In the genomic region with DNA sequence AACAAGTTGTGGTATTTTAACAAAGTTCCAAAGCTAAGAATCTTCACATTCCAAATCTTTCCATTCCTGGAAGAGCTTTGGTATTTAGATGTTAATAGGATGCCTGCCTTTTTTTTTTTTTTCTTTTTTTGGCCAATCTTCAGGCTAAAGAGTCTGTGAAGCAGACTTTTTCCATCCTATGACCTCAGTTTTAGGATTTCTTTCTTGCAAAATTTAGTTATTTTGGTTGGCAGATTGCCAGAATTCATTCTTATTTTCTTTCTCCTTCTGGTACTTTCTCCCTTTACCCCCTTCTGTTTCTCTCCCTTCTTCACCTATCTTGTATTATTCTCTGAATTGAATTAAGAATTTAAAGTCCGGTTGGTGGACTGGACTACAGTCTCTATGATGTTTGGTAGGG, we compare ENCODE assay signal across 2 cellular contexts.
TF ChIP-seq lines count a peak whose summit lies in the region.

No MANE protein-coding gene starts in this region.

TF ChIP-seq in HEK293, 187 proteins besides CTCF, POLR2A, EP300 and RAD21 (continued from another document and continues in another):
- TF ChIP-seq KLF1 (tag by site-specific recombination; IDR thresholded peaks at IDR 0.05): no peak
- TF ChIP-seq ZNF549 (tag by site-specific recombination; IDR thresholded peaks at IDR 0.05): no peak
- no peak for TF ChIP-seq ZNF169 (tag by site-specific recombination; IDR thresholded peaks at IDR 0.05)
- no peak for TF ChIP-seq GLI2 (tag by site-specific recombination; IDR thresholded peaks at IDR 0.05; ENCODE audit: borderline replicate concordance, low read depth)
- no peak for TF ChIP-seq ZEB2 (tag by site-specific recombination; IDR thresholded peaks at IDR 0.05)
- no peak for TF ChIP-seq ZIC2 (tag by site-specific recombination; IDR thresholded peaks at IDR 0.05)
- TF ChIP-seq ZNF664 (tag by site-specific recombination; IDR thresholded peaks at IDR 0.05): no peak
- no peak for TF ChIP-seq ZNF274 (IDR thresholded peaks at IDR 0.05; ENCODE audit: low read length)
- no peak for TF ChIP-seq ZNF274 (tag by site-specific recombination; IDR thresholded peaks at IDR 0.05; ENCODE audit: borderline replicate concordance)
- TF ChIP-seq, protein P1, sequence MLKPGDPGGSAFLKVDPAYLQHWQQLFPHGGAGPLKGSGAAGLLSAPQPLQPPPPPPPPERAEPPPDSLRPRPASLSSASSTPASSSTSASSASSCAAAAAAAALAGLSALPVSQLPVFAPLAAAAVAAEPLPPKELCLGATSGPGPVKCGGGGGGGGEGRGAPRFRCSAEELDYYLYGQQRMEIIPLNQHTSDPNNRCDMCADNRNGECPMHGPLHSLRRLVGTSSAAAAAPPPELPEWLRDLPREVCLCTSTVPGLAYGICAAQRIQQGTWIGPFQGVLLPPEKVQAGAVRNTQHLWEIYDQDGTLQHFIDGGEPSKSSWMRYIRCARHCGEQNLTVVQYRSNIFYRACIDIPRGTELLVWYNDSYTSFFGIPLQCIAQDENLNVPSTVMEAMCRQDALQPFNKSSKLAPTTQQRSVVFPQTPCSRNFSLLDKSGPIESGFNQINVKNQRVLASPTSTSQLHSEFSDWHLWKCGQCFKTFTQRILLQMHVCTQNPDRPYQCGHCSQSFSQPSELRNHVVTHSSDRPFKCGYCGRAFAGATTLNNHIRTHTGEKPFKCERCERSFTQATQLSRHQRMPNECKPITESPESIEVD (tag by site-specific recombination; IDR thresholded peaks at IDR 0.05): peak; percentile 59; the same call in 1 of the 2 replicates
- TF ChIP-seq ZNF670 (tag by site-specific recombination; IDR thresholded peaks at IDR 0.05; ENCODE audit: low read depth): no peak
- TF ChIP-seq ZNF324 (tag by site-specific recombination; IDR thresholded peaks at IDR 0.05): no peak
- no peak for TF ChIP-seq ZFP37 (tag by site-specific recombination; IDR thresholded peaks at IDR 0.05)
- TF ChIP-seq, protein P2, sequence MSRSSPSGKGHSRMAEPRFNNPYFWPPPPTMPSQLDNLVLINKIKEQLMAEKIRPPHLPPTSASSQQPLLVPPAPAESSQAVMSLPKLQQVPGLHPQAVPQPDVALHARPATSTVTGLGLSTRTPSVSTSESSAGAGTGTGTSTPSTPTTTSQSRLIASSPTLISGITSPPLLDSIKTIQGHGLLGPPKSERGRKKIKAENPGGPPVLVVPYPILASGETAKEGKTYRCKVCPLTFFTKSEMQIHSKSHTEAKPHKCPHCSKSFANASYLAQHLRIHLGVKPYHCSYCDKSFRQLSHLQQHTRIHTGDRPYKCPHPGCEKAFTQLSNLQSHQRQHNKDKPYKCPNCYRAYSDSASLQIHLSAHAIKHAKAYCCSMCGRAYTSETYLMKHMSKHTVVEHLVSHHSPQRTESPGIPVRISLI (tag by site-specific recombination; IDR thresholded peaks at IDR 0.05): peak; percentile 74; the same call in 1 of the 2 replicates
- TF ChIP-seq, protein P3, sequence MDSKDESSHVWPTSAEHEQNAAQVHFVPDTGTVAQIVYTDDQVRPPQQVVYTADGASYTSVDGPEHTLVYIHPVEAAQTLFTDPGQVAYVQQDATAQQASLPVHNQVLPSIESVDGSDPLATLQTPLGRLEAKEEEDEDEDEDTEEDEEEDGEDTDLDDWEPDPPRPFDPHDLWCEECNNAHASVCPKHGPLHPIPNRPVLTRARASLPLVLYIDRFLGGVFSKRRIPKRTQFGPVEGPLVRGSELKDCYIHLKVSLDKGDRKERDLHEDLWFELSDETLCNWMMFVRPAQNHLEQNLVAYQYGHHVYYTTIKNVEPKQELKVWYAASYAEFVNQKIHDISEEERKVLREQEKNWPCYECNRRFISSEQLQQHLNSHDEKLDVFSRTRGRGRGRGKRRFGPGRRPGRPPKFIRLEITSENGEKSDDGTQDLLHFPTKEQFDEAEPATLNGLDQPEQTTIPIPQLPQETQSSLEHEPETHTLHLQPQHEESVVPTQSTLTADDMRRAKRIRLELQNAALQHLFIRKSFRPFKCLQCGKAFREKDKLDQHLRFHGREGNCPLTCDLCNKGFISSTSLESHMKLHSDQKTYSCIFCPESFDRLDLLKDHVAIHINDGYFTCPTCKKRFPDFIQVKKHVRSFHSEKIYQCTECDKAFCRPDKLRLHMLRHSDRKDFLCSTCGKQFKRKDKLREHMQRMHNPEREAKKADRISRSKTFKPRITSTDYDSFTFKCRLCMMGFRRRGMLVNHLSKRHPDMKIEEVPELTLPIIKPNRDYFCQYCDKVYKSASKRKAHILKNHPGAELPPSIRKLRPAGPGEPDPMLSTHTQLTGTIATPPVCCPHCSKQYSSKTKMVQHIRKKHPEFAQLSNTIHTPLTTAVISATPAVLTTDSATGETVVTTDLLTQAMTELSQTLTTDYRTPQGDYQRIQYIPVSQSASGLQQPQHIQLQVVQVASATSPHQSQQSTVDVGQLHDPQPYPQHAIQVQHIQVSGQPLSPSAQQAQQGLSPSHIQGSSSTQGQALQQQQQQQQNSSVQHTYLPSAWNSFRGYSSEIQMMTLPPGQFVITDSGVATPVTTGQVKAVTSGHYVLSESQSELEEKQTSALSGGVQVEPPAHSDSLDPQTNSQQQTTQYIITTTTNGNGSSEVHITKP (tag by site-specific recombination; IDR thresholded peaks at IDR 0.05): no peak
- no peak for TF ChIP-seq GLI4 (tag by site-specific recombination; IDR thresholded peaks at IDR 0.05)
- TF ChIP-seq ZNF221 (tag by site-specific recombination; IDR thresholded peaks at IDR 0.05; ENCODE audit: borderline replicate concordance): 0 out of 2 replicates have a peak, but pooled peaks have one; percentile 56
- no peak for TF ChIP-seq SP7 (tag by site-specific recombination; IDR thresholded peaks at IDR 0.05)
- no peak for TF ChIP-seq ZNF311 (tag by site-specific recombination; IDR thresholded peaks at IDR 0.05; ENCODE audit: borderline replicate concordance)
- no peak for TF ChIP-seq ZNF48 (tag by site-specific recombination; IDR thresholded peaks at IDR 0.05)
- no peak for TF ChIP-seq ZBTB7A (tag by site-specific recombination; IDR thresholded peaks at IDR 0.05; ENCODE audit: low read depth)
- TF ChIP-seq ZNF248 (tag by site-specific recombination; IDR thresholded peaks at IDR 0.05): no peak
- TF ChIP-seq ZNF341 (tag by site-specific recombination; IDR thresholded peaks at IDR 0.05; ENCODE audit: low read depth): no peak
- 0 out of 2 replicates have a peak, but pooled peaks have one; percentile 11 for TF ChIP-seq ZNF366 (tag by site-specific recombination; conservative IDR thresholded peaks at IDR 0.05)
- TF ChIP-seq ZNF792 (tag by site-specific recombination; IDR thresholded peaks at IDR 0.05): no peak
- no peak for TF ChIP-seq KLF16 (tag by site-specific recombination; IDR thresholded peaks at IDR 0.05)
- TF ChIP-seq ZNF843 (tag by site-specific recombination; IDR thresholded peaks at IDR 0.05): no peak
- no peak for TF ChIP-seq ZNF354C (tag by site-specific recombination; IDR thresholded peaks at IDR 0.05; ENCODE audit: borderline replicate concordance, low read depth)

TF ChIP-seq in K562, 482 proteins besides CTCF, POLR2A, EP300 and RAD21 (continued from another document):
- peak; percentile 93 for TF ChIP-seq NFIC (IDR thresholded peaks at IDR 0.05)
TF ChIP-seq in K562: peak in this region for 2.
